In genomic region chr10:7364474-7364873, GRCh38 we compare ENCODE assay signal across 15 cellular contexts. TPM values are rescaled to one million over a fixed set of nuclear protein-coding genes. Genes with fewer than 3 reads are reported as not detected.
DNase-seq lines count a peak whose midpoint lies in the region; ATAC-seq and TF ChIP-seq lines count a peak whose summit lies in the region.
"Had no signal": no experiment of that assay in that cellular context is flagged by ENCODE, and none has a peak within 500 bp of the region (broad histone marks: within the 10 kb centered on the region; RNA-seq: fewer than 3 reads in every experiment).

No MANE protein-coding gene starts in this region.

- peaks cover 21% of the 10 kb centered on the region; the same call in 1 of the 2 replicates for H3K4me1 ChIP-seq in GM23338 (ENCODE audit: insufficient read depth)
- H3K4me1 ChIP-seq: BE2C had no signal

- no peaks in the 10 kb centered on the region; the same call in 1 of the 2 replicates for H4K20me1 ChIP-seq in GM23338 (replicated peaks; ENCODE audit: insufficient read depth)

- 0 out of 2 replicates have a peak overlapping the region, but pooled peaks have one; percentile 4 for H3K27ac ChIP-seq in GM23338 (ENCODE audit: low read depth)

- intact Hi-C loops in activated CD4-positive, alpha-beta T cell treated with anti-CD3 and anti-CD28 coated beads, Interleukin-2, amount 10 ng/mL, durations not matched to agents 24 days and 14 days (cut with micrococcal nuclease) = no loop called here
- intact Hi-C loops in natural killer cell (cut with micrococcal nuclease) = no loop called here

- ATAC-seq in GM23338 = no peak
- peak; percentile 66 for ATAC-seq in activated naive CD8-positive, alpha-beta T cell treated with anti-CD3 and anti-CD28 coated beads, Interleukin-2, amount 50 U/mL, for 24 hours
- peak; percentile 24 to 52 (median 52) for ATAC-seq in natural killer cell
- ATAC-seq: PC-3 had no signal

- no peak for DNase-seq in activated CD4-positive, alpha-beta T cell treated with anti-CD3 and anti-CD28 coated beads, Interleukin-2, amount 10 ng/mL, durations not matched to agents 24 days and 14 days
- DNase-seq in activated CD4-positive, alpha-beta T cell treated with anti-CD3 and anti-CD28 coated beads for 4 hours = no peak
- no peak for DNase-seq in GM23338 (ENCODE audit: low spot score)
- DNase-seq in activated naive CD8-positive, alpha-beta T cell treated with anti-CD3 and anti-CD28 coated beads, Interleukin-2, amount 50 U/mL, for 24 hours = no peak
- no peak for DNase-seq in natural killer cell
- DNase-seq in ecto neural progenitor cell (ENCODE audit: low spot score) = no peak
- DNase-seq in T-helper 9 cell = no peak
- no peak for DNase-seq in epidermal melanocyte (ENCODE audit: insufficient read length, low spot score)
- DNase-seq: 8988T; BE2C; CD4-positive, alpha-beta T cell; NCI-H187; NCI-H446; NCI-H69; PC-3 had no signal

- H3K9me2 ChIP-seq in GM23338 (ENCODE audit: insufficient read depth) = no peaks in the 10 kb centered on the region

- peaks cover 13% of the 10 kb centered on the region for H3K4me1 Mint-ChIP-seq in activated CD4-positive, alpha-beta T cell treated with anti-CD3 and anti-CD28 coated beads, Interleukin-2, amount 10 ng/mL, durations not matched to agents 24 days and 14 days
- H3K4me1 Mint-ChIP-seq in GM23338 (peaks cover 15% of the 10 kb centered on the region), natural killer cell (peaks cover 56% of the 10 kb centered on the region in 2 donors)
- peaks cover 23% of the 10 kb centered on the region for H3K4me1 Mint-ChIP-seq in activated naive CD8-positive, alpha-beta T cell treated with anti-CD3 and anti-CD28 coated beads, Interleukin-2, amount 50 U/mL, for 24 hours

- H3K4me3 Mint-ChIP-seq in activated CD4-positive, alpha-beta T cell treated with anti-CD3 and anti-CD28 coated beads, Interleukin-2, amount 10 ng/mL, durations not matched to agents 24 days and 14 days = no peak overlapping the region
- H3K4me3 Mint-ChIP-seq in GM23338 = no peak overlapping the region
- H3K4me3 Mint-ChIP-seq in activated naive CD8-positive, alpha-beta T cell treated with anti-CD3 and anti-CD28 coated beads, Interleukin-2, amount 50 U/mL, for 24 hours = no peak overlapping the region
- H3K4me3 Mint-ChIP-seq in natural killer cell = no peak overlapping the region
- H3K4me3 Mint-ChIP-seq: CD4-positive, alpha-beta T cell had no signal

- H3K4me2 ChIP-seq in GM23338 = peak overlapping the region; percentile 23; the same call in 1 of the 2 replicates

- H2AFZ ChIP-seq in GM23338 = no peak overlapping the region

- H3K9me3 Mint-ChIP-seq in activated CD4-positive, alpha-beta T cell treated with anti-CD3 and anti-CD28 coated beads, Interleukin-2, amount 10 ng/mL, durations not matched to agents 24 days and 14 days = peaks cover 3% of the 10 kb centered on the region
- peaks cover 39% of the 10 kb centered on the region for H3K9me3 Mint-ChIP-seq in GM23338
- H3K9me3 Mint-ChIP-seq in activated naive CD8-positive, alpha-beta T cell treated with anti-CD3 and anti-CD28 coated beads, Interleukin-2, amount 50 U/mL, for 24 hours = peaks cover 7% of the 10 kb centered on the region
- H3K9me3 Mint-ChIP-seq in natural killer cell = no peaks in the 10 kb centered on the region

- H3K4me3 ChIP-seq in GM23338 = no peak overlapping the region

- TF ChIP-seq CTCF in GM23338 (conservative IDR thresholded peaks at IDR 0.05; ENCODE audit: low read depth in 2 of 2) = no peak
- TF ChIP-seq CTCF in natural killer cell (IDR thresholded peaks at IDR 0.05) = no peak

- peaks cover 75% of the 10 kb centered on the region for H3K36me3 Mint-ChIP-seq in activated CD4-positive, alpha-beta T cell treated with anti-CD3 and anti-CD28 coated beads, Interleukin-2, amount 10 ng/mL, durations not matched to agents 24 days and 14 days (ENCODE audit: low read depth)
- H3K36me3 Mint-ChIP-seq in GM23338 (ENCODE audit: low read depth) = peaks cover 44% of the 10 kb centered on the region
- H3K36me3 Mint-ChIP-seq in activated naive CD8-positive, alpha-beta T cell treated with anti-CD3 and anti-CD28 coated beads, Interleukin-2, amount 50 U/mL, for 24 hours (ENCODE audit: low read depth) = peaks cover 84% of the 10 kb centered on the region
- H3K36me3 Mint-ChIP-seq in natural killer cell = peaks cover 18% of the 10 kb centered on the region

- H3K27ac Mint-ChIP-seq in activated CD4-positive, alpha-beta T cell treated with anti-CD3 and anti-CD28 coated beads, Interleukin-2, amount 10 ng/mL, durations not matched to agents 24 days and 14 days = peak overlapping the region; percentile 8
- H3K27ac Mint-ChIP-seq in GM23338 = peak overlapping the region; percentile 16; the same call in 1 of the 2 replicates
- peak overlapping the region; percentile 46 for H3K27ac Mint-ChIP-seq in activated naive CD8-positive, alpha-beta T cell treated with anti-CD3 and anti-CD28 coated beads, Interleukin-2, amount 50 U/mL, for 24 hours
- peak overlapping the region; percentile 85 to 87 for H3K27ac Mint-ChIP-seq in natural killer cell

- peaks cover 20% of the 10 kb centered on the region for H3K36me3 ChIP-seq in GM23338 (ENCODE audit: insufficient read depth)

- peaks cover 5% of the 10 kb centered on the region; the same call in 1 of the 2 replicates for H3K79me2 ChIP-seq in GM23338 (replicated peaks; ENCODE audit: insufficient read depth)

- no peaks in the 10 kb centered on the region for H3K27me3 ChIP-seq in GM23338 (ENCODE audit: insufficient read depth)
- H3K27me3 ChIP-seq: BE2C had no signal

- H3F3A ChIP-seq in GM23338 (replicated peaks; ENCODE audit: low read depth) = no peaks in the 10 kb centered on the region

- no peaks in the 10 kb centered on the region for H3K27me3 Mint-ChIP-seq in activated CD4-positive, alpha-beta T cell treated with anti-CD3 and anti-CD28 coated beads, Interleukin-2, amount 10 ng/mL, durations not matched to agents 24 days and 14 days
- H3K27me3 Mint-ChIP-seq in GM23338 (ENCODE audit: insufficient read depth, low read depth, poor library complexity) (peaks cover 4% of the 10 kb centered on the region), natural killer cell (ENCODE audit: low read depth in 2 of 2) (no peaks in the 10 kb centered on the region)
- no peaks in the 10 kb centered on the region for H3K27me3 Mint-ChIP-seq in activated naive CD8-positive, alpha-beta T cell treated with anti-CD3 and anti-CD28 coated beads, Interleukin-2, amount 50 U/mL, for 24 hours
- H3K27me3 Mint-ChIP-seq: CD4-positive, alpha-beta T cell had no signal

TF ChIP-seq in GM23338, 12 proteins besides CTCF, POLR2A, EP300 and RAD21 (continues in another document):
- no peak for TF ChIP-seq ZNF331 (CRISPR knock-in tag; IDR thresholded peaks at IDR 0.05; ENCODE audit: low read depth)

RNA-seq across cellular contexts. Expression of gene SFMBT2, which starts 46.4 kb away (rescaled TPM):
- total RNA-seq in activated CD4-positive, alpha-beta T cell treated with anti-CD3 and anti-CD28 coated beads, Interleukin-2, amount 10 ng/mL, durations not matched to agents 24 days and 14 days = 24.9 TPM in 2 replicates
- total RNA-seq in GM23338 (2014; rRNA removed; shearing (Covaris generic)) = 6.7 and 7.4 TPM in 2 replicates
- polyA plus RNA-seq in GM23338 (2016; fragmentation: Nextera tagmentation; extraction: Ambion mirVana) = 2.7 and 2.9 TPM in 2 replicates
- 10 to 100 TPM; 50.4 to 70.4 (median 52.2) TPM for total RNA-seq in natural killer cell

Comparison
In these comparisons a context has a peak if more than half of its experiments do, and no peak if none do; other contexts are left out.
1. H3K27ac Mint-ChIP-seq: peak in every context shown above with its lines; median percentile 86 in natural killer cell; 46 in activated naive CD8-positive, alpha-beta T cell treated with anti-CD3 and anti-CD28 coated beads, Interleukin-2, amount 50 U/mL, for 24 hours; 16 in GM23338; 8 in activated CD4-positive, alpha-beta T cell treated with anti-CD3 and anti-CD28 coated beads, Interleukin-2, amount 10 ng/mL, durations not matched to agents 24 days and 14 days.